In the genomic region with DNA sequence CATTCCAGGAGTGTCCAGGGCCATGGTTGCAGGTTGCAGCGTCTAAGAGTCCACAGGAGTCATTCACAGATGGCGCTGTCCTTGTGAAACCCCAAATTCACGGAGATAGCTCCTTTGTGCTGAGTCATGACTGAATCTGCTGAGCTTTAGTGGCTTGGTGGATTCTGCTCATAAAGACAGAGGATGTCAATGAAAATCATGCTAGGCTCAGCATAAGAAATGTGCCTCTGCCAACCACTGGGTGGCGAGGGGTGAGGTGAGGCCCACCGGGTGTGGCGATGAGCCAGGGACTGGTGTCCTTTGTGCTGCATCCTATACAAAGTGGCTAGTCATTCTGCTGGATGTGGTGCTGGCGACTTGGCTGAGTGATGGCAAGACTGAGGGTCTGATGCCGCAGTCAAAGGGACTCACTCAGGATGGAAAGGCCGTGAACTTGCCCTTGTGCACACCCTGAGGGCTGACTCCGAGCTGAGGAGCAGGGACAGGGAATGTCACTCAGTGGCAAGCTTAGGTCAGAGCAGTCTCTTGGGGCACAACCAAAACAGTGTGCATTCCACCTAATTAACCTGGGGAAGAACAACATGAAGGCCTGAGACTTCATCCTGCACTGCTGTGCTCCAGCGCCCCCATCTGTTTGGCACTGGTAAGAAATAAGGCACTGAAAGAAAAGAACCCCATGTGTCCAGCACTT, we compare ENCODE assay signal across 7 cellular contexts.
DNase-seq lines count a peak whose midpoint lies in the region; ATAC-seq and TF ChIP-seq lines count a peak whose summit lies in the region.

No MANE protein-coding gene starts in this region.

- POLR2A ChIA-PET in GM10248 (lab: Yijun Ruan, JAX) = no interaction called here

- H3K36me3 Mint-ChIP-seq in T-helper 17 cell (ENCODE audit: low read depth) = peaks cover 4% of the 10 kb centered on the region

- H3K27ac ChIP-seq in coronary artery = no peak overlapping the region

- DNase-seq in GM10248 (ENCODE audit: extremely low spot score) (no peak), HUDEP-2 (lab: John Stamatoyannopoulos, UW; ENCODE audit: unreplicated experiment in 76 of 76) (peak in 55 of 76 experiments; percentile 2 to 60 (median 29)), T-helper 17 cell (no peak), hepatic stellate cell (ENCODE audit: low spot score) (peak; percentile 40), epidermal melanocyte (ENCODE audit: insufficient read length, low spot score) (no peak), coronary artery (ENCODE audit: low spot score) (no peak)

- H3K4me3 ChIP-seq in coronary artery = no peak overlapping the region

- TF ChIP-seq CTCF in GM10248 (IDR thresholded peaks at IDR 0.05; ENCODE audit: control extremely low read depth, extremely low read depth, low read depth, missing control alignments) = peak; percentile 26
- TF ChIP-seq CTCF in coronary artery (IDR thresholded peaks at IDR 0.05) = no peak

- peaks cover 5% of the 10 kb centered on the region for H3K4me1 Mint-ChIP-seq in T-helper 17 cell

- H3K27ac Mint-ChIP-seq in T-helper 17 cell = no peak overlapping the region

- no peaks in the 10 kb centered on the region for H3K27me3 Mint-ChIP-seq in T-helper 17 cell

- H3K4me3 Mint-ChIP-seq in T-helper 17 cell = peak overlapping the region; percentile 12

- CTCF ChIA-PET in GM10248 (lab: Yijun Ruan, JAX) = interaction anchor here (0.8 to 5.9 kb wide), 29 partner anchors 11 to 408 kb away, joined by 3 to 65 read pairs (median 4); no protein-coding TSS in a partner anchor

- ATAC-seq in T-helper 17 cell (no peak), GM21717 (IDR thresholded peaks at IDR 0.05; ENCODE audit: unreplicated experiment) (no peak)

- H3K9me3 ChIP-seq in T-helper 17 cell (ENCODE audit: control insufficient read depth, low read length, poor library complexity, severe bottlenecking) = no peaks in the 10 kb centered on the region

Comparison
In these comparisons a context has a peak if more than half of its experiments do, and no peak if none do; other contexts are left out.
1. DNase-seq: peak in HUDEP-2 (55 of 76) and hepatic stellate cell (single experiment); none in GM10248 (single experiment), T-helper 17 cell (0 of 3), epidermal melanocyte (single experiment) and coronary artery (single experiment).